7 cellular contexts compared by ENCODE assay signal in the genomic region with DNA sequence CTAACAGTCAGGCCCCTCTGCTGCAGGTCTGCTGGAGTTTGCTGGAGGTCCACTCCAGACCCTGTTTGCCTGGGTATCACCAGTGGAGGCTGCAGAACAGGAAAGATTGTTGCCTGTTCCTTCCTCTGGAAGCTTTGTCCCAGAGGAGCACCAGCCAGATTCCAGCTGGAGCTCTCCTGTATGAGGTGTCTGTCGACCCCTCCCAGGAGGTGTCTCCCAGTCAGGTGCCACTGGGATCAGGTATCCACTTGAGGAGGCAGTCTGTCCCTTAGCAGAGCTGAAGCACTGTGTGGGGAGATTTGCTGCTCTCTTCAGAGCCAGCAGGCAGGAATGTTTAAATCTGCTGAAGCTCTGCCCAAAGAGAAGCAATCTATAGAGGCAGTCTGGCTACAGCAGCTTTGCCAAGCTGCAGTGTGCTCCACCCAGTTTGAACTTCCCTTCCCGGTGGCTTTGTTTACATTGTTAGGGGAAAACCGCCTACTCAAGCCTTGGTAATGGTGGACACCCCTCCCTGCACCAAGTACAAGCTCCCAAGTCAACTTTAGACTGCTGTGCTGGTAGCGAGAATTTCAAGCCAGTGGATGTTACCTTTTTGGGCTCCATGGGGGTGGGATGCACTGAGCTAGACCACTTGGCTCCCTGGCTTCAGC.
DNase-seq lines count a peak whose midpoint lies in the region; ATAC-seq, FAIRE-seq and TF ChIP-seq lines count a peak whose summit lies in the region.
"Not testable (repeated sequence)": the region's sequence is repeated elsewhere in the genome, so short reads cannot be mapped to it uniquely, and the experiment has no call there.

No MANE protein-coding gene starts in this region.

- TF ChIP-seq CTCF in bronchial epithelial cell (IDR thresholded peaks at IDR 0.05; ENCODE audit: insufficient read depth, low read length, severe bottlenecking) = not testable (repeated sequence)

- not testable (repeated sequence) for H2AK5ac ChIP-seq in mesenchymal stem cell (ENCODE audit: low read length, severe bottlenecking)

- not testable (repeated sequence) for H2AFZ ChIP-seq in mesenchymal stem cell (ENCODE audit: low read depth, low read length)

- H4K91ac ChIP-seq in mesenchymal stem cell (ENCODE audit: low read length) = not testable (repeated sequence)

- not testable (repeated sequence) for H2BK5ac ChIP-seq in mesenchymal stem cell (ENCODE audit: low read depth, low read length, poor library complexity, severe bottlenecking)

- not testable (repeated sequence) for ATAC-seq in T-helper 17 cell

- H3K27ac Mint-ChIP-seq in T-helper 17 cell = peak overlapping the region; percentile 10

- H3K36me3 ChIP-seq in bronchial epithelial cell (ENCODE audit: control insufficient read depth, insufficient read depth, low read length); mesenchymal stem cell (ENCODE audit: control insufficient read depth in 1 of 2, insufficient read depth in 2 of 2, low read depth in 1 of 2, low read length in 2 of 2): not testable (repeated sequence)

- H3K4me3 Mint-ChIP-seq in T-helper 17 cell = not testable (repeated sequence)

- 63% methylated on average over 4 of the region's 4 CpGs for WGBS in mesenchymal stem cell

- DNase-seq in DMS153 (lab: John Stamatoyannopoulos, UW) (peak; percentile 9), HT-29 (ENCODE audit: low spot score) (peak; percentile 35), NCI-H2171 treated with DMSO at 0.1 percent for 48 hours (lab: John Stamatoyannopoulos, UW) (peak; percentile 76), bronchial epithelial cell (ENCODE audit: low read depth) (peak; percentile 8), fibroblast of peridontal ligament (ENCODE audit: extremely low read depth) (peak; percentile 4)
- DNase-seq in T-helper 17 cell, mesenchymal stem cell: not testable (repeated sequence)

- not testable (repeated sequence) for H3K36me3 Mint-ChIP-seq in T-helper 17 cell (ENCODE audit: low read depth)

- not testable (repeated sequence) for H3K4ac ChIP-seq in mesenchymal stem cell (ENCODE audit: low read depth in 1 of 2, low read length in 2 of 2)

- not testable (repeated sequence) for H3K27ac ChIP-seq in mesenchymal stem cell (ENCODE audit: low read length, poor library complexity, severe bottlenecking)

- H3K4me1 Mint-ChIP-seq in T-helper 17 cell = peaks cover 29% of the 10 kb centered on the region

- H4K8ac ChIP-seq in mesenchymal stem cell (ENCODE audit: low read length) = peak overlapping the region; percentile 13

- not testable (repeated sequence) for H3K27me3 Mint-ChIP-seq in T-helper 17 cell

- not testable (repeated sequence) for H3K9ac ChIP-seq in mesenchymal stem cell (ENCODE audit: low read length)

- H3K27me3 ChIP-seq in bronchial epithelial cell (ENCODE audit: control insufficient read depth, insufficient read depth, low read length); mesenchymal stem cell (ENCODE audit: control insufficient read depth in 1 of 2, insufficient read depth in 1 of 2, low read length in 2 of 2): not testable (repeated sequence)

- H3K4me2 ChIP-seq in mesenchymal stem cell (ENCODE audit: low read length, poor library complexity, severe bottlenecking) = not testable (repeated sequence)

- H3K14ac ChIP-seq in mesenchymal stem cell (ENCODE audit: low read length in 2 of 2) = peak overlapping the region in 1 of 2 experiments; percentile 57

- not testable (repeated sequence) for H2BK12ac ChIP-seq in mesenchymal stem cell (ENCODE audit: low read length in 2 of 2)

- not testable (repeated sequence) for H2BK120ac ChIP-seq in mesenchymal stem cell (ENCODE audit: low read depth, low read length)

- H3K23ac ChIP-seq in mesenchymal stem cell (ENCODE audit: low read length in 2 of 2) = not testable (repeated sequence)

- not testable (repeated sequence) for H2BK15ac ChIP-seq in mesenchymal stem cell (ENCODE audit: low read depth, poor library complexity, severe bottlenecking)

- FAIRE-seq in bronchial epithelial cell (lab: Jason Lieb, UNC) = not testable (repeated sequence)

- not testable (repeated sequence) for H3K9me3 ChIP-seq in T-helper 17 cell (ENCODE audit: control insufficient read depth, low read length, poor library complexity, severe bottlenecking); mesenchymal stem cell (ENCODE audit: control insufficient read depth, low read length)

- not testable (repeated sequence) for H3K18ac ChIP-seq in mesenchymal stem cell (ENCODE audit: low read depth in 1 of 2, low read length in 2 of 2)

- not testable (repeated sequence) for H3K4me1 ChIP-seq in mesenchymal stem cell (ENCODE audit: control insufficient read depth, insufficient read depth, low read depth, low read length)

- not testable (repeated sequence) for H3K4me3 ChIP-seq in bronchial epithelial cell (ENCODE audit: low read depth, low read length); mesenchymal stem cell (ENCODE audit: insufficient read depth in 1 of 2, low read depth in 1 of 2, low read length in 2 of 2)

- not testable (repeated sequence) for H3K79me1 ChIP-seq in mesenchymal stem cell (replicated peaks; ENCODE audit: low read length, poor library complexity, severe bottlenecking)
